In genomic region chr7:4748267-4748666, GRCh38 we compare ENCODE assay signal across 13 cellular contexts. TPM values are rescaled to one million over a fixed set of nuclear protein-coding genes. Genes with fewer than 3 reads are reported as not detected.
A peak's percentile ranks its signal among the peaks of the same experiment; 100 is the strongest.
DNase-seq lines count a peak whose midpoint lies in the region; ATAC-seq, FAIRE-seq and TF ChIP-seq lines count a peak whose summit lies in the region.
"Had no signal": no experiment of that assay in that cellular context is flagged by ENCODE, and none has a peak within 500 bp of the region (broad histone marks: within the 10 kb centered on the region; RNA-seq: fewer than 3 reads in every experiment).

No MANE protein-coding gene starts in this region.

- H3K4me3 Mint-ChIP-seq in activated CD4-positive, alpha-beta T cell treated with anti-CD3 and anti-CD28 coated beads for 36 hours: peak overlapping the region; percentile 6
- H3K4me3 Mint-ChIP-seq in activated T-helper 2 cell treated with anti-CD3 and anti-CD28 coated beads, Interferon-gamma antibody, Interleukin-2, Interleukin-4, amounts not matched to agents 10 μg/mL and 5 μg/mL and 100 μg/mL, durations not matched to agents 14 hours and 24 hours and 36 hours (ENCODE audit: low read depth): peak overlapping the region; percentile 9
- no peak overlapping the region for H3K4me3 Mint-ChIP-seq in stimulated activated memory B cell treated with anti-CD40 and anti-IgM and Interleukin-4, amounts not matched to agents 10 μg/mL and 1 μg/mL and 100 μg/mL, for 72 hours

- no peak for TF ChIP-seq CTCF in kidney (IDR thresholded peaks at IDR 0.05; ENCODE audit: borderline replicate concordance, extremely low read depth, insufficient read depth)

- CTCF ChIA-PET in activated CD4-positive, alpha-beta T cell treated with anti-CD3 and anti-CD28 coated beads for 36 hours (lab: Charles Lee): interaction anchor here (0.5 to 1.9 kb wide), 5 partner anchors 12 to 115 kb away, joined by 3 to 5 read pairs (median 3); no protein-coding TSS in a partner anchor

- no peaks in the 10 kb centered on the region for H3K9me3 Mint-ChIP-seq in activated CD4-positive, alpha-beta T cell treated with anti-CD3 and anti-CD28 coated beads for 36 hours (ENCODE audit: low read depth)
- H3K9me3 Mint-ChIP-seq in activated T-helper 2 cell treated with anti-CD3 and anti-CD28 coated beads, Interferon-gamma antibody, Interleukin-2, Interleukin-4, amounts not matched to agents 10 μg/mL and 5 μg/mL and 100 μg/mL, durations not matched to agents 14 hours and 24 hours and 36 hours: no peaks in the 10 kb centered on the region
- H3K9me3 Mint-ChIP-seq in stimulated activated memory B cell treated with anti-CD40 and anti-IgM and Interleukin-4, amounts not matched to agents 10 μg/mL and 1 μg/mL and 100 μg/mL, for 72 hours: no peaks in the 10 kb centered on the region

- POLR2A ChIA-PET in activated CD4-positive, alpha-beta T cell treated with anti-CD3 and anti-CD28 coated beads for 36 hours (lab: Charles Lee): no interaction called here

- peaks cover 31 to 35% of the 10 kb centered on the region in 2 donors for H3K4me1 ChIP-seq in kidney (ENCODE audit: control insufficient read depth in 1 of 2, insufficient read depth in 1 of 2, low read depth in 1 of 2, low read length in 2 of 2)

- H3K36me3 Mint-ChIP-seq in activated CD4-positive, alpha-beta T cell treated with anti-CD3 and anti-CD28 coated beads for 36 hours (ENCODE audit: low read depth): peaks cover 32% of the 10 kb centered on the region
- peaks cover 38% of the 10 kb centered on the region for H3K36me3 Mint-ChIP-seq in activated T-helper 2 cell treated with anti-CD3 and anti-CD28 coated beads, Interferon-gamma antibody, Interleukin-2, Interleukin-4, amounts not matched to agents 10 μg/mL and 5 μg/mL and 100 μg/mL, durations not matched to agents 14 hours and 24 hours and 36 hours (ENCODE audit: low read depth)
- H3K36me3 Mint-ChIP-seq in stimulated activated memory B cell treated with anti-CD40 and anti-IgM and Interleukin-4, amounts not matched to agents 10 μg/mL and 1 μg/mL and 100 μg/mL, for 72 hours: peaks cover 42% of the 10 kb centered on the region

- intact Hi-C loops in activated CD4-positive, alpha-beta T cell treated with anti-CD3 and anti-CD28 coated beads for 36 hours (cut with DNase I, micrococcal nuclease): loop anchor here in 1 of 2 experiments (5.0 kb wide), 1 partner anchor 106 kb away; no protein-coding TSS in a partner anchor
- intact Hi-C loops in activated T-helper 2 cell treated with anti-CD3 and anti-CD28 coated beads, Interferon-gamma antibody, Interleukin-2, Interleukin-4, amounts not matched to agents 10 μg/mL and 5 μg/mL and 100 μg/mL, durations not matched to agents 14 hours and 24 hours and 36 hours (cut with micrococcal nuclease): no loop called here
- intact Hi-C loops in kidney (cut with DNase I): no loop called here

- no peak for FAIRE-seq in kidney (lab: Jason Lieb, UNC)
- FAIRE-seq: A204.1 had no signal

- H3K4me3 ChIP-seq in kidney (ENCODE audit: low read length in 2 of 2): no peak overlapping the region

- H3K36me3 ChIP-seq in kidney (ENCODE audit: control insufficient read depth in 1 of 2, insufficient read depth in 2 of 2, low read length in 2 of 2): no peaks in the 10 kb centered on the region

- H3K9me3 ChIP-seq in kidney (ENCODE audit: control insufficient read depth in 1 of 2, low read length in 2 of 2): no peaks in the 10 kb centered on the region

- H3K9ac ChIP-seq in kidney (ENCODE audit: low read length in 2 of 2): no peak overlapping the region

- H3K27me3 Mint-ChIP-seq in activated CD4-positive, alpha-beta T cell treated with anti-CD3 and anti-CD28 coated beads for 36 hours: no peaks in the 10 kb centered on the region
- H3K27me3 Mint-ChIP-seq in activated T-helper 2 cell treated with anti-CD3 and anti-CD28 coated beads, Interferon-gamma antibody, Interleukin-2, Interleukin-4, amounts not matched to agents 10 μg/mL and 5 μg/mL and 100 μg/mL, durations not matched to agents 14 hours and 24 hours and 36 hours (ENCODE audit: low read depth): no peaks in the 10 kb centered on the region
- H3K27me3 Mint-ChIP-seq in stimulated activated memory B cell treated with anti-CD40 and anti-IgM and Interleukin-4, amounts not matched to agents 10 μg/mL and 1 μg/mL and 100 μg/mL, for 72 hours: no peaks in the 10 kb centered on the region

- peak; percentile 10 for ATAC-seq in activated CD4-positive, alpha-beta T cell treated with anti-CD3 and anti-CD28 coated beads for 36 hours
- no peak for ATAC-seq in stimulated activated memory B cell treated with anti-CD40 and anti-IgM and Interleukin-4, amounts not matched to agents 10 μg/mL and 1 μg/mL and 100 μg/mL, for 72 hours
- ATAC-seq in GM19455 (IDR thresholded peaks at IDR 0.05; ENCODE audit: unreplicated experiment): no peak

- H3K27ac Mint-ChIP-seq in activated CD4-positive, alpha-beta T cell treated with anti-CD3 and anti-CD28 coated beads for 36 hours: peak overlapping the region; percentile 86
- H3K27ac Mint-ChIP-seq in activated T-helper 2 cell treated with anti-CD3 and anti-CD28 coated beads, Interferon-gamma antibody, Interleukin-2, Interleukin-4, amounts not matched to agents 10 μg/mL and 5 μg/mL and 100 μg/mL, durations not matched to agents 14 hours and 24 hours and 36 hours: peak overlapping the region; percentile 21
- peak overlapping the region; percentile 91 for H3K27ac Mint-ChIP-seq in stimulated activated memory B cell treated with anti-CD40 and anti-IgM and Interleukin-4, amounts not matched to agents 10 μg/mL and 1 μg/mL and 100 μg/mL, for 72 hours

- peak; percentile 37 for DNase-seq in activated CD4-positive, alpha-beta T cell treated with anti-CD3 and anti-CD28 coated beads for 36 hours
- DNase-seq in activated CD4-positive, alpha-beta T cell treated with anti-CD3 and anti-CD28 coated beads, Interleukin-2, amount 50 U/mL, for 4 hours: no peak
- DNase-seq in activated T-helper 2 cell treated with anti-CD3 and anti-CD28 coated beads, Interferon-gamma antibody, Interleukin-2, Interleukin-4, amounts not matched to agents 10 μg/mL and 5 μg/mL and 100 μg/mL, durations not matched to agents 14 hours and 24 hours and 36 hours (ENCODE audit: low spot score): no peak
- no peak for DNase-seq in kidney
- DNase-seq in NCI-H526 treated with DMSO at 0.1 percent for 48 hours (lab: John Stamatoyannopoulos, UW): no peak
- no peak for DNase-seq in NCI-H1436 treated with DMSO at 0.1 percent for 48 hours (lab: John Stamatoyannopoulos, UW)
- DNase-seq: GF-D8; mesendoderm; NCI-H2227 treated with DMSO at 0.1 percent for 48 hours; stimulated activated CD4-positive, alpha-beta T cell treated with anti-CD3 and anti-CD28 coated beads, Interleukin-1b, Interleukin-23, amount 100 ng/mL, for 48 hours had no signal

- H3K4me1 Mint-ChIP-seq in activated CD4-positive, alpha-beta T cell treated with anti-CD3 and anti-CD28 coated beads for 36 hours: peaks cover 67% of the 10 kb centered on the region
- H3K4me1 Mint-ChIP-seq in activated T-helper 2 cell treated with anti-CD3 and anti-CD28 coated beads, Interferon-gamma antibody, Interleukin-2, Interleukin-4, amounts not matched to agents 10 μg/mL and 5 μg/mL and 100 μg/mL, durations not matched to agents 14 hours and 24 hours and 36 hours (ENCODE audit: low read depth): peaks cover 44% of the 10 kb centered on the region
- peaks cover 70% of the 10 kb centered on the region for H3K4me1 Mint-ChIP-seq in stimulated activated memory B cell treated with anti-CD40 and anti-IgM and Interleukin-4, amounts not matched to agents 10 μg/mL and 1 μg/mL and 100 μg/mL, for 72 hours

- H3K27ac ChIP-seq in kidney (ENCODE audit: low read depth in 2 of 2, low read length in 2 of 2): peak overlapping the region; percentile 65 to 66

RNA-seq across cellular contexts. Expression of gene AP5Z1, which starts 27.2 kb away (rescaled TPM):
- total RNA-seq in activated CD4-positive, alpha-beta T cell treated with anti-CD3 and anti-CD28 coated beads for 36 hours: 10 to 100 TPM; 21.0 to 26.4 TPM
- total RNA-seq in activated T-helper 2 cell treated with anti-CD3 and anti-CD28 coated beads, Interferon-gamma antibody, Interleukin-2, Interleukin-4, amounts not matched to agents 10 μg/mL and 5 μg/mL and 100 μg/mL, durations not matched to agents 14 hours and 24 hours and 36 hours: 41.5 and 45.9 TPM in 2 replicates
- total RNA-seq in kidney: 38.5 TPM
- polyA plus RNA-seq in kidney (ENCODE audit: insufficient read depth, low read depth, low replicate concordance): 23.4 TPM

Comparison
In these comparisons a context has a peak if more than half of its experiments do, and no peak if none do; other contexts are left out.
1. H3K27ac Mint-ChIP-seq: peak in every context shown above with its lines; median percentile 91 in stimulated activated memory B cell treated with anti-CD40 and anti-IgM and Interleukin-4, amounts not matched to agents 10 μg/mL and 1 μg/mL and 100 μg/mL, for 72 hours; 86 in activated CD4-positive, alpha-beta T cell treated with anti-CD3 and anti-CD28 coated beads for 36 hours; 21 in activated T-helper 2 cell treated with anti-CD3 and anti-CD28 coated beads, Interferon-gamma antibody, Interleukin-2, Interleukin-4, amounts not matched to agents 10 μg/mL and 5 μg/mL and 100 μg/mL, durations not matched to agents 14 hours and 24 hours and 36 hours.